In the genomic region with DNA sequence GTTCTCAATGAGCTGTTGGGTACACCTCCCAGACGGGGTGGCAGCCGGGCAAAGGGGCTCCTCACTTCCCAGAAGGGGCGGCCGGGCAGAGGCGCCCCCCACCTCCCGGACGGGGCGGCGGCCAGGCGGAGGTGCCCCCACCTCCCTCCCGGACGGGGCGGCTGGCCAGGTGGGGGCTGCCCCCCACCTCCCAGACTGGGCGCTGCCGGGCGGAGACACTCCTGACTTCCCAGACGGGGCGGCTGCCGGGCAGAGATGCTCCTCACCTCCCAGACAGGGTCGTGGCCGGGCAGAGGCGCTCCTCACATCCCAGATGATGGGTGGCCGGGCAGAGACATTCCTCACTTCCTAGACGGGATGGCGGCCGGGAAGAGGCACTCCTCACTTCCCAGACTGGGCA, we compare ENCODE assay signal across 1 cellular context. TPM values are rescaled to one million over a fixed set of nuclear protein-coding genes. Genes with fewer than 3 reads are reported as not detected.
"Had no signal": no experiment of that assay in that cellular context is flagged by ENCODE, and none has a peak within 500 bp of the region (broad histone marks: within the 10 kb centered on the region; RNA-seq: fewer than 3 reads in every experiment).

No MANE protein-coding gene starts in this region.

RNA-seq across cellular contexts. Expression of a gene that starts 29.6 kb away (rescaled TPM):
- total RNA-seq: HT1080 had no signal
